ENCODE assay signal across 12 cellular contexts in the genomic region with DNA sequence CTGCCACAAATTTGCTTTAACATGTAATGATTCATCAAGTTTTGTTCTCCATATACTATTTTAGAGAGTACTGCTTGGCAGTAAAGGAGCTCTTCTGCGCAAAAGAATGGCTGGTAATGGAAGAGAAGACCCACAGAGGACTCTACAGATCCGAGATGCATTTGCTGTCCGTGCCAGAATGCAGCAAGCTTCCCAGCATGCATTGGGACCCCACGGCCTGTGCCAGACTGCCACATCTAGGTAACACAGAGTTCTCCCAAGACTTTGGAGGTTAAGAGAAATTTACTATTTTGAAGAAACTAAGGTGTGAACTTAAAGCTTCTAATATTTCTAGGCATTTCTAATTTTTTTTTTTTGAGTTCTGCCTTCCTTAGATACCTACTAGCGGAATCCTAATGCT.
DNase-seq lines count a peak whose midpoint lies in the region; ATAC-seq and TF ChIP-seq lines count a peak whose summit lies in the region.
"Had no signal": no experiment of that assay in that cellular context is flagged by ENCODE, and none has a peak within 500 bp of the region (broad histone marks: within the 10 kb centered on the region; RNA-seq: fewer than 3 reads in every experiment).

No MANE protein-coding gene starts in this region.

- H3K27me3 ChIP-seq in adipocyte (replicated peaks; ENCODE audit: control insufficient read depth, insufficient read depth, low read length) (no peaks in the 10 kb centered on the region), neuron (ENCODE audit: insufficient read depth, low read length) (no peaks in the 10 kb centered on the region), testis (no peaks in the 10 kb centered on the region)

- WGBS in testis, 2 donors, result 55 to 59% methylated on average over 5 of the region's 5 CpGs

- H3K36me3 ChIP-seq in adipocyte (ENCODE audit: control insufficient read depth, insufficient read depth, low read length, severe bottlenecking) (no peaks in the 10 kb centered on the region), neuron (ENCODE audit: insufficient read depth, low read length) (no peaks in the 10 kb centered on the region), testis (ENCODE audit: low read depth, missing control alignments) (no peaks in the 10 kb centered on the region)

- ATAC-seq in HG03039 (IDR thresholded peaks at IDR 0.05; ENCODE audit: unreplicated experiment), result no peak
- ATAC-seq: A549; CD8-positive, alpha-beta T cell had no signal

- H3K9me3 ChIP-seq in adipocyte (ENCODE audit: control insufficient read depth, low read length) (no peaks in the 10 kb centered on the region), neuron (ENCODE audit: low read length) (no peaks in the 10 kb centered on the region), testis (no peaks in the 10 kb centered on the region)
- H3K9me3 ChIP-seq: A549, Caco-2 had no signal

- H2AFZ ChIP-seq in neuron (ENCODE audit: low read depth, low read length), result peak overlapping the region; percentile 54
- H2AFZ ChIP-seq: GM23248 had no signal

- no peak for TF ChIP-seq CTCF in testis (IDR thresholded peaks at IDR 0.05)

- H3K9ac ChIP-seq in adipocyte (ENCODE audit: low read length), result peak overlapping the region; percentile 21
- H3K9ac ChIP-seq: GM23248 had no signal

- H3K4me1 ChIP-seq in adipocyte (ENCODE audit: control insufficient read depth, insufficient read depth, low read length) (peaks cover 28% of the 10 kb centered on the region), neuron (ENCODE audit: insufficient read depth, low read length) (peaks cover 12% of the 10 kb centered on the region), testis (peaks cover 7% of the 10 kb centered on the region)
- H3K4me1 ChIP-seq: Caco-2 had no signal

- peak overlapping the region in 1 of 2 donors; percentile 7 for H3K27ac ChIP-seq in testis
- H3K27ac ChIP-seq: A549, GM23248 had no signal

- intact Hi-C loops in testis (cut with DNase I; ENCODE audit: low total_unique reads), result no loop called here

- H3K4me3 ChIP-seq in adipocyte (ENCODE audit: low read length), result no peak overlapping the region
- H3K4me3 ChIP-seq in neuron (ENCODE audit: low read length), result no peak overlapping the region
- no peak overlapping the region for H3K4me3 ChIP-seq in testis
- H3K4me3 ChIP-seq: A549, GM23248 had no signal

- no peak for TF ChIP-seq POLR2A in testis (IDR thresholded peaks at IDR 0.05)

- DNase-seq in adipocyte (ENCODE audit: low read depth) (no peak), testis (peak; percentile 50), DMS53 treated with DMSO at 0.1 percent for 48 hours (lab: John Stamatoyannopoulos, UW; ENCODE audit: unreplicated experiment) (no peak), COLO829 (ENCODE audit: low spot score) (no peak)
- DNase-seq: Caco-2; CD8-positive, alpha-beta T cell; GF-D8; GM23248; H7 had no signal
